17 cellular contexts compared by ENCODE assay signal in the genomic region with DNA sequence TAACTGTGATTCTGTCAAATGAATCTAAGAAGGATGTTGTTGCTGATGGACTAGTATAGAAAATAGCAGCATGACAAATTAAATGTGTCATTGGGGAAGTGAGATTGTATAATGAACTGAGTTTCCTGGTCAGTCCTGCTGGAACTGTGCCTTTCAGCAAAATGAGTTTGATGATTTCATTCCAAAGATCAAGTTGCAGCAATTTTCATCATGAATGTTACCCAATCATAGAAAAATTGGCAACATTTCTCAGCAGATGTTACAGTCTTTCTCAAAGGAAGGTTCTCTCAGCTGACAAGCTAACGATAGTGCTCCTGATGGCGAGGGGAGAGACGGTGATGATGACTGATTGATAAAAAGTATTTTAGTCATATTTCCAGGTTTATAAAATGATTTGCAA. TPM values are rescaled to one million over a fixed set of nuclear protein-coding genes. Genes with fewer than 3 reads are reported as not detected.
DNase-seq lines count a peak whose midpoint lies in the region; TF ChIP-seq lines count a peak whose summit lies in the region.
"Had no signal": no experiment of that assay in that cellular context is flagged by ENCODE, and none has a peak within 500 bp of the region (broad histone marks: within the 10 kb centered on the region; RNA-seq: fewer than 3 reads in every experiment).

No MANE protein-coding gene starts in this region.

- CTCF ChIA-PET in PC-9 (lab: Charles Lee): no interaction called here

- H3K79me2 ChIP-seq in PC-9 (ENCODE audit: low read depth) (no peaks in the 10 kb centered on the region), parathyroid adenoma (peaks cover 6% of the 10 kb centered on the region)

- H3K36me3 ChIP-seq in PC-9 (ENCODE audit: low read depth) (no peaks in the 10 kb centered on the region), parathyroid adenoma (ENCODE audit: control insufficient read depth, insufficient read depth, low read length) (no peaks in the 10 kb centered on the region), brain microvascular endothelial cell (replicated peaks) (no peaks in the 10 kb centered on the region)
- H3K36me3 ChIP-seq: gastrocnemius medialis had no signal

- H3K4me1 ChIP-seq in PC-9 (replicated peaks; ENCODE audit: insufficient read depth): no peaks in the 10 kb centered on the region
- H3K4me1 ChIP-seq in parathyroid adenoma: peaks cover 30% of the 10 kb centered on the region
- H3K4me1 ChIP-seq: gastrocnemius medialis had no signal

- H3K4me3 ChIP-seq in PC-9: no peak overlapping the region
- H3K4me3 ChIP-seq in parathyroid adenoma (ENCODE audit: low read depth, low read length): no peak overlapping the region
- H3K4me3 ChIP-seq in brain microvascular endothelial cell (ENCODE audit: low read depth, low read length): no peak overlapping the region
- H3K4me3 ChIP-seq: BLaER1 treated with 17β-estradiol and CSF1 and Interleukin-3, amounts not matched to agents 10 nM and 100 nM; gastrocnemius medialis had no signal

- no peaks in the 10 kb centered on the region for H3K9me2 ChIP-seq in PC-9 (ENCODE audit: insufficient read depth)

- DNase-seq in LHCN-M2 (ENCODE audit: low read depth) (peak; percentile 41), PC-9 (peak in 1 of 2 experiments; percentile 35), fibroblast of gingiva (ENCODE audit: low read depth) (peak; percentile 12), brain microvascular endothelial cell (no peak), SW480 (ENCODE audit: low spot score) (no peak), ureter (ENCODE audit: low spot score) (no peak)
- DNase-seq: activated naive CD4-positive, alpha-beta T cell treated with anti-CD3 and anti-CD28 coated beads, Interleukin-2, amount 50 U/mL, for 16 hours; DMS79; effector CD4-positive, alpha-beta T cell; gastrocnemius medialis; Karpas-422; NCI-H2029; stimulated activated CD4-positive, alpha-beta T cell treated with anti-CD3 and anti-CD28 coated beads, Interleukin-4, amount 100 ng/mL, for 1 hour; T-helper 17 cell had no signal

- H2AFZ ChIP-seq in PC-9: no peak overlapping the region
- H2AFZ ChIP-seq in parathyroid adenoma: no peak overlapping the region

- H3K27ac ChIP-seq in PC-9 (0 out of 2 replicates have a peak overlapping the region, but pooled peaks have one; percentile 28), parathyroid adenoma (peak overlapping the region; percentile 81), brain microvascular endothelial cell (no peak overlapping the region)
- H3K27ac ChIP-seq: gastrocnemius medialis, HL-60 had no signal

- H3K9me3 ChIP-seq in PC-9 (ENCODE audit: insufficient read depth, low read depth): 0 out of 2 replicates have a peak, but pooled peaks cover 3% of the 10 kb centered on the region
- no peaks in the 10 kb centered on the region for H3K9me3 ChIP-seq in parathyroid adenoma (ENCODE audit: control insufficient read depth, low read length)
- H3K9me3 ChIP-seq: gastrocnemius medialis had no signal

- H3K27me3 ChIP-seq in PC-9 (ENCODE audit: insufficient read depth, low read depth): no peaks in the 10 kb centered on the region
- no peaks in the 10 kb centered on the region for H3K27me3 ChIP-seq in parathyroid adenoma (ENCODE audit: control insufficient read depth, insufficient read depth, low read length)
- H3K27me3 ChIP-seq in brain microvascular endothelial cell (replicated peaks): no peaks in the 10 kb centered on the region
- H3K27me3 ChIP-seq: BLaER1 treated with 17β-estradiol and CSF1 and Interleukin-3, amounts not matched to agents 10 nM and 100 nM; gastrocnemius medialis had no signal

- intact Hi-C loops in PC-9 (cut with micrococcal nuclease; ENCODE audit: unreplicated experiment): no loop called here

- H3F3A ChIP-seq in PC-9 (ENCODE audit: insufficient read depth, low read depth): no peaks in the 10 kb centered on the region

- BruUV-seq in PC-9 (replicated peaks; lab: Mats Ljungman, UMichigan): no TSS peak

- H3K4me2 ChIP-seq in PC-9 (no peak overlapping the region), parathyroid adenoma (ENCODE audit: low read length) (peak overlapping the region; percentile 15)

- POLR2A ChIA-PET in PC-9 (lab: Charles Lee; ENCODE audit: unreplicated experiment): no interaction called here

- H3K9ac ChIP-seq in parathyroid adenoma: no peak overlapping the region

- TF ChIP-seq CTCF in PC-9 (conservative IDR thresholded peaks at IDR 0.05) (no peak), parathyroid adenoma (IDR thresholded peaks at IDR 0.05) (no peak), brain microvascular endothelial cell (IDR thresholded peaks at IDR 0.05; ENCODE audit: low read depth, low read length, missing control alignments) (no peak)

- in situ Hi-C loops in brain microvascular endothelial cell (cut with HindIII; ENCODE audit: low pct_ligation_motif_present, low sequenced_read_pairs): no loop called here

- H4K20me1 ChIP-seq in PC-9 (ENCODE audit: insufficient read depth): no peaks in the 10 kb centered on the region
- H4K20me1 ChIP-seq: BLaER1 treated with 17β-estradiol and CSF1 and Interleukin-3, amounts not matched to agents 10 nM and 100 nM had no signal

RNA-seq across cellular contexts. Expression of a gene that starts 10.7 kb away (rescaled TPM):
- total RNA-seq in LHCN-M2 (2014; rRNA removed) (0.06 and 0.23 TPM in 2 replicates), PC-9 (2021) (2.8 and 3.4 TPM in 2 replicates), ureter (4.0 TPM)
- not detected for polyA plus RNA-seq in LHCN-M2 (2012)
- total RNA-seq: T-helper 17 cell had no signal

RNA-seq across cellular contexts. Expression of a gene that starts 50.9 kb away (rescaled TPM):
- total RNA-seq in LHCN-M2 (2014; rRNA removed) (not detected in 2 replicates), PC-9 (2021) (0.88 and 0.90 TPM in 2 replicates), ureter (0.47 TPM)
- polyA plus RNA-seq in LHCN-M2 (2012): not detected
- total RNA-seq: T-helper 17 cell had no signal

Comparison
In these comparisons a context has a peak if more than half of its experiments do, and no peak if none do; other contexts are left out.
1. DNase-seq: peak in LHCN-M2 (single experiment) and fibroblast of gingiva (single experiment); none in brain microvascular endothelial cell (single experiment), SW480 (single experiment) and ureter (single experiment).